17 cellular contexts compared by ENCODE assay signal in genomic region chr6:125293587-125293986, GRCh38. TPM values are rescaled to one million over a fixed set of nuclear protein-coding genes. Genes with fewer than 3 reads are reported as not detected.
DNase-seq lines count a peak whose midpoint lies in the region; ATAC-seq, FAIRE-seq and TF ChIP-seq lines count a peak whose summit lies in the region.
"Had no signal": no experiment of that assay in that cellular context is flagged by ENCODE, and none has a peak within 500 bp of the region (broad histone marks: within the 10 kb centered on the region; RNA-seq: fewer than 3 reads in every experiment).

No MANE protein-coding gene starts in this region.

- no peak overlapping the region for H3K4me3 ChIP-seq in mammary epithelial cell (replicated peaks in 1 of 3; ENCODE audit: insufficient read depth in 1 of 3, low read depth in 2 of 3, low read length in 3 of 3)
- H3K4me3 ChIP-seq in K562 = no peak overlapping the region
- H3K4me3 ChIP-seq in tibial artery = no peak overlapping the region
- H3K4me3 ChIP-seq: GM12878, GM23248 had no signal

- DNase-seq in MCF 10A (ENCODE audit: unreplicated experiment) (no peak), mammary epithelial cell (no peak), K562 (ENCODE audit: extremely low read depth in 1 of 4, low spot score in 3 of 4) (peak; percentile 26 to 61 (median 37)), myocyte (ENCODE audit: low read depth) (peak; percentile 87), tibial artery (no peak), NCI-H510A treated with DMSO at 0.1 percent for 48 hours (lab: John Stamatoyannopoulos, UW) (no peak)
- DNase-seq in stimulated activated CD4-positive, alpha-beta T cell treated with anti-CD3 and anti-CD28 coated beads, Interleukin-1b, Interleukin-23, amount 100 ng/mL, for 48 hours = no peak
- DNase-seq: ACHN; C1 segment of cervical spinal cord; CD4-positive, alpha-beta T cell; DMS79; GM23248 had no signal

- H3K9ac ChIP-seq in mammary epithelial cell (ENCODE audit: insufficient read depth, low read length) (no peak overlapping the region), K562 (ENCODE audit: insufficient read depth in 1 of 2, low read depth in 2 of 2, low read length in 2 of 2) (no peak overlapping the region)
- H3K9ac ChIP-seq: GM23248 had no signal

- H3K36me3 ChIP-seq in mammary epithelial cell (ENCODE audit: insufficient read depth, low read length) (peaks cover 35% of the 10 kb centered on the region), K562 (ENCODE audit: control insufficient read depth, insufficient read depth, low read length) (peaks cover 92% of the 10 kb centered on the region), tibial artery (peaks cover 0 to 26% (median 21%) of the 10 kb centered on the region in 3 donors)

- peaks cover 14% of the 10 kb centered on the region for H3K79me2 ChIP-seq in mammary epithelial cell (ENCODE audit: insufficient read depth, low read length)
- H3K79me2 ChIP-seq in K562 (ENCODE audit: control insufficient read depth, insufficient read depth, low read length) = peaks cover 77% of the 10 kb centered on the region

- H3K27me3 Mint-ChIP-seq in MCF 10A (ENCODE audit: insufficient read depth, unreplicated experiment) = no peaks in the 10 kb centered on the region
- H3K27me3 Mint-ChIP-seq: CD4-positive, alpha-beta T cell had no signal

- intact Hi-C loops in MCF 10A (cut with micrococcal nuclease) = no loop called here
- intact Hi-C loops in mammary epithelial cell (cut with micrococcal nuclease) = no loop called here
- intact Hi-C loops in K562 (cut with micrococcal nuclease) = no loop called here
- intact Hi-C loops in tibial artery (cut with DNase I; ENCODE audit: low total_unique reads) = no loop called here

- peaks cover 43% of the 10 kb centered on the region for H3K4me1 Mint-ChIP-seq in MCF 10A (ENCODE audit: insufficient read depth, unreplicated experiment)

- H3K9me3 ChIP-seq in mammary epithelial cell (replicated peaks; ENCODE audit: insufficient read depth, low read length) (no peaks in the 10 kb centered on the region), K562 (replicated peaks; ENCODE audit: control insufficient read depth, insufficient read depth, low read depth, low read length) (no peaks in the 10 kb centered on the region), tibial artery (no peaks in the 10 kb centered on the region)

- POLR2A ChIA-PET in MCF 10A (lab: Yijun Ruan, JAX) = interaction anchor here (0.6 kb wide), 1 partner anchor 392 kb away, joined by 4 read pairs; no protein-coding TSS in a partner anchor
- POLR2A ChIA-PET in K562 (lab: Yijun Ruan, JAX) = interaction anchor here (0.7 to 1.3 kb wide), 4 partner anchors 8 to 497 kb away, joined by 3 to 4 read pairs (median 3); partner anchors contain the start of genes HDDC2, NCOA7 and TPD52L1

- H3K4me1 ChIP-seq in mammary epithelial cell (ENCODE audit: insufficient read depth, low read length) = no peaks in the 10 kb centered on the region
- H3K4me1 ChIP-seq in K562 (replicated peaks in 1 of 2; ENCODE audit: control insufficient read depth in 2 of 2, insufficient read depth in 2 of 2, low read length in 2 of 2) = peaks cover 0 to 23% of the 10 kb centered on the region in 2 experiments; a peak in 2 of 5 replicates
- peaks cover 0 to 40% (median 16%) of the 10 kb centered on the region in 4 donors for H3K4me1 ChIP-seq in tibial artery

- H3K4me3 Mint-ChIP-seq in MCF 10A (ENCODE audit: unreplicated experiment) = no peak overlapping the region
- H3K4me3 Mint-ChIP-seq: CD4-positive, alpha-beta T cell had no signal

- TF ChIP-seq CTCF in MCF 10A (IDR thresholded peaks at IDR 0.05; ENCODE audit: unreplicated experiment) = no peak
- TF ChIP-seq CTCF in mammary epithelial cell (conservative IDR thresholded peaks at IDR 0.05 in 1 of 2, IDR thresholded peaks at IDR 0.05 in 1 of 2; ENCODE audit: extremely low read depth in 1 of 2, insufficient read depth in 1 of 2, low read depth in 1 of 2, low read length in 2 of 2) = no peak
- TF ChIP-seq CTCF in K562 (IDR thresholded peaks at IDR 0.05 in 2 of 3, conservative IDR thresholded peaks at IDR 0.05 in 1 of 3; ENCODE audit: insufficient read depth in 2 of 3, low read depth in 1 of 3, low read length in 3 of 3) = no peak
- no peak for TF ChIP-seq CTCF in tibial artery (IDR thresholded peaks at IDR 0.05)

- WGBS in mammary epithelial cell (ENCODE audit: low coverage, missing lambda C conversion rate) = 100% methylated on average over 3 of the region's 3 CpGs
- WGBS in K562 (ENCODE audit: insufficient coverage, low coverage, missing lambda C conversion rate) = 19% methylated on average over 3 of the region's 3 CpGs

- H3K4me2 ChIP-seq in mammary epithelial cell (ENCODE audit: insufficient read depth, low read depth, low read length) = no peak overlapping the region
- no peak overlapping the region for H3K4me2 ChIP-seq in K562 (ENCODE audit: insufficient read depth, low read length)

- no peaks in the 10 kb centered on the region for H3K9me3 Mint-ChIP-seq in MCF 10A (ENCODE audit: unreplicated experiment)
- H3K9me3 Mint-ChIP-seq: CD4-positive, alpha-beta T cell had no signal

- H4K20me1 ChIP-seq in mammary epithelial cell (ENCODE audit: insufficient read depth, low read length) (no peaks in the 10 kb centered on the region), K562 (replicated peaks; ENCODE audit: control insufficient read depth, insufficient read depth, low read length) (peaks cover 4% of the 10 kb centered on the region; the same call in 1 of the 2 replicates)

- H3K27ac ChIP-seq in mammary epithelial cell (ENCODE audit: insufficient read depth, low read depth, low read length) = no peak overlapping the region
- no peak overlapping the region; the same call in 2 of the 3 replicates for H3K27ac ChIP-seq in K562 (ENCODE audit: extremely low read depth, low read depth, low read length)
- peak overlapping the region; percentile 33 to 52 for H3K27ac ChIP-seq in tibial artery
- H3K27ac ChIP-seq: GM23248 had no signal

- H3K36me3 Mint-ChIP-seq in MCF 10A (ENCODE audit: insufficient read depth, unreplicated experiment) = peaks cover 75% of the 10 kb centered on the region

- TF ChIP-seq RAD21 in K562 (CRISPR knock-in tag; conservative IDR thresholded peaks at IDR 0.05 in 1 of 2, IDR thresholded peaks at IDR 0.05 in 1 of 2) = no peak

- dilution Hi-C loops in mammary epithelial cell (cut with HindIII; ENCODE audit: low sequenced_read_pairs) = no loop called here

- peaks cover 4% of the 10 kb centered on the region for H3K9me1 ChIP-seq in K562 (ENCODE audit: control insufficient read depth, insufficient read depth, low read length)

- TF ChIP-seq EP300 in K562 (IDR thresholded peaks at IDR 0.05; ENCODE audit: low read length) = peak; percentile 9; the same call in 1 of the 2 replicates

- CTCF ChIA-PET in MCF 10A (lab: Yijun Ruan, JAX) = interaction anchor here (0.6 to 1.9 kb wide), 6 partner anchors 20 to 796 kb away, joined by 3 to 5 read pairs (median 3); partner anchors contain the start of genes HINT3 and TPD52L1
- CTCF ChIA-PET in mammary epithelial cell (lab: Charles Lee; ENCODE audit: low non-redundant PET) = no interaction called here
- CTCF ChIA-PET in K562 (lab: Yijun Ruan, JAX; ENCODE audit: low intra/inter-chr PET ratio) = no interaction called here

- peak overlapping the region; percentile 83 for H3K27ac Mint-ChIP-seq in MCF 10A (ENCODE audit: low read depth, unreplicated experiment)
- H3K27ac Mint-ChIP-seq: CD4-positive, alpha-beta T cell had no signal

- FAIRE-seq in K562 (lab: Jason Lieb, UNC) = peak; percentile 19
- FAIRE-seq: GM12878, GM18507, H54 had no signal

- H3K27me3 ChIP-seq in mammary epithelial cell (ENCODE audit: insufficient read depth, low read length) (no peaks in the 10 kb centered on the region), K562 (ENCODE audit: control insufficient read depth in 2 of 2, insufficient read depth in 2 of 2, low read length in 2 of 2) (no peaks in the 10 kb centered on the region), tibial artery (no peaks in the 10 kb centered on the region)

- no peak overlapping the region for H2AFZ ChIP-seq in mammary epithelial cell (ENCODE audit: low read depth, low read length)
- no peak overlapping the region for H2AFZ ChIP-seq in K562 (ENCODE audit: low read depth, low read length)
- H2AFZ ChIP-seq: GM23248 had no signal

- ATAC-seq in K562 (peak; percentile 79), HG02970 (IDR thresholded peaks at IDR 0.05; ENCODE audit: low FRiP score, unreplicated experiment) (no peak)
- ATAC-seq: GM12878, HCT116 had no signal

- no peak for TF ChIP-seq POLR2A in K562 (conservative IDR thresholded peaks at IDR 0.05)

- BruUV-seq in MCF 10A (replicated peaks; lab: Mats Ljungman, UMichigan) (no TSS peak), mammary epithelial cell (replicated peaks; lab: Mats Ljungman, UMichigan) (no TSS peak), K562 (replicated peaks; lab: Mats Ljungman, UMichigan) (no TSS peak)

- in situ Hi-C loops in mammary epithelial cell (cut with MboI; ENCODE audit: low sequenced_read_pairs in 2 of 2) = loop anchor here in 1 of 2 donors (25.0 kb wide), 1 partner anchor 406 kb away; no protein-coding TSS in a partner anchor
- in situ Hi-C loops in K562 (cut with MboI) = no loop called here

TF ChIP-seq in K562, 482 proteins besides CTCF, POLR2A, EP300 and RAD21 (continues in another document):
- peak; percentile 23; the same call in 1 of the 2 replicates for TF ChIP-seq ARID1B (IDR thresholded peaks at IDR 0.05)
- TF ChIP-seq FOXK1 (CRISPR knock-in tag; IDR thresholded peaks at IDR 0.05; ENCODE audit: borderline replicate concordance) = no peak
- peak; percentile 66 for TF ChIP-seq CBFA2T2 (conservative IDR thresholded peaks at IDR 0.05)

RNA-seq across cellular contexts. Expression of gene HDDC2, which starts 8.2 kb away (rescaled TPM):
- total RNA-seq in MCF 10A (2022) (141 and 167 TPM in 2 replicates), mammary epithelial cell (10 to 100 TPM; 39.5 to 76.6 TPM), K562 (2014; rRNA removed) (257 and 288 TPM in 2 replicates), K562 (2014; rRNA removed; fragmentation: Illumina TruSeq; extraction: Trizol) (291 and 320 TPM in 2 replicates), K562 (2015; rRNA removed; fragmentation: Illumina TruSeq; extraction: Trizol) (212 and 219 TPM in 2 replicates), K562 (2021) (193 and 194 TPM in 2 replicates), myocyte (65.9 and 66.5 TPM in 2 replicates)
- polyA plus RNA-seq in mammary epithelial cell (95.7 TPM), K562 (2011; rRNA removed) (307 and 436 TPM in 2 replicates), K562 (2014; fragmentation: Illumina TruSeq; extraction: Trizol) (284 and 294 TPM in 2 replicates), K562 (2014; fragmentation: Nextera tagmentation; extraction: Ambion mirVana) (100 to 1,000 TPM; 587 to 632 TPM), K562 (2014; rRNA removed) (368 and 418 TPM in 2 replicates)
- polyA minus RNA-seq in mammary epithelial cell = 63.7 TPM
- 73.9 and 153 TPM in 2 replicates for total RNA-seq in K562 (2011; cell fraction: chromatin; rRNA removed; ENCODE audit: low replicate concordance)
- 49.4 and 70.0 TPM in 2 replicates for total RNA-seq in K562 (2011; cell fraction: nucleolus; rRNA removed)
- 113 and 160 TPM in 2 replicates for total RNA-seq in K562 (2011; cell fraction: nucleoplasm; rRNA removed)
- polyA plus RNA-seq in K562 (2011; cell fraction: cytosol; rRNA removed) = 294 and 307 TPM in 2 replicates
- 134 and 184 TPM in 2 replicates for polyA plus RNA-seq in K562 (2011; cell fraction: nucleus; rRNA removed)
- 183 and 267 TPM in 2 replicates for polyA plus RNA-seq in K562 (2012)
- polyA minus RNA-seq in K562 (2011; rRNA and poly(A)+ RNA removed) = 185 and 206 TPM in 2 replicates
- 56.4 and 57.5 TPM in 2 replicates for polyA minus RNA-seq in K562 (2011; cell fraction: cytosol; rRNA and poly(A)+ RNA removed)
- polyA minus RNA-seq in K562 (2011; cell fraction: nucleus; rRNA and poly(A)+ RNA removed) = 77.5 and 119 TPM in 2 replicates
- 85.0 TPM for polyA plus RNA-seq in myocyte (2012)

Comparison
In these comparisons a context has a peak if more than half of its experiments do, and no peak if none do; other contexts are left out.
1. DNase-seq: peak in K562 (4 of 4) and myocyte (single experiment); none in MCF 10A (single experiment), mammary epithelial cell (single experiment), tibial artery (0 of 2), stimulated activated CD4-positive, alpha-beta T cell treated with anti-CD3 and anti-CD28 coated beads, Interleukin-1b, Interleukin-23, amount 100 ng/mL, for 48 hours (single experiment) and NCI-H510A treated with DMSO at 0.1 percent for 48 hours (single experiment).
2. H3K27ac ChIP-seq: peak in tibial artery (2 of 2); none in mammary epithelial cell (single experiment) and K562 (single experiment).